In genomic region chr1:8061673-8062386, GRCh38 we compare ENCODE assay signal across 12 cellular contexts. TPM values are rescaled to one million over a fixed set of nuclear protein-coding genes. Genes with fewer than 3 reads are reported as not detected.
DNase-seq lines count a peak whose midpoint lies in the region; ATAC-seq, FAIRE-seq and TF ChIP-seq lines count a peak whose summit lies in the region.
"Had no signal": no experiment of that assay in that cellular context is flagged by ENCODE, and none has a peak within 500 bp of the region (broad histone marks: within the 10 kb centered on the region; RNA-seq: fewer than 3 reads in every experiment).

No MANE protein-coding gene starts in this region.

- peak; percentile 26 to 61 for ATAC-seq in lower lobe of right lung
- no peak for ATAC-seq in left lobe of liver

- WGBS in transverse colon (ENCODE audit: low coverage in 1 of 2), 2 donors = 74 to 85% methylated on average over 9 to 11 of the region's 11 CpGs

- H3K9me2 ChIP-seq in MM.1S (replicated peaks; ENCODE audit: insufficient read depth, low read length) = no peaks in the 10 kb centered on the region
- no peaks in the 10 kb centered on the region for H3K9me2 ChIP-seq in Karpas-422 (replicated peaks; ENCODE audit: insufficient read depth, low read length)

- TF ChIP-seq POLR2A in transverse colon (IDR thresholded peaks at IDR 0.05) = no peak

- no peak overlapping the region for H3K27ac ChIP-seq in MM.1S (ENCODE audit: low read length)
- peak overlapping the region; percentile 72 for H3K27ac ChIP-seq in lower lobe of right lung
- peak overlapping the region; percentile 53 to 76 (median 64) for H3K27ac ChIP-seq in transverse colon
- H3K27ac ChIP-seq in Karpas-422 (ENCODE audit: low read length) = no peak overlapping the region

- intact Hi-C loops in lower lobe of right lung (cut with DNase I) = no loop called here
- intact Hi-C loops in transverse colon (cut with DNase I; ENCODE audit: low total_unique reads) = no loop called here

- H3K9me3 ChIP-seq in MM.1S (replicated peaks; ENCODE audit: insufficient read depth, low read length) = no peaks in the 10 kb centered on the region
- H3K9me3 ChIP-seq in lower lobe of right lung = no peaks in the 10 kb centered on the region
- H3K9me3 ChIP-seq in transverse colon = no peaks in the 10 kb centered on the region
- no peaks in the 10 kb centered on the region for H3K9me3 ChIP-seq in Karpas-422 (ENCODE audit: low read length)

- no peaks in the 10 kb centered on the region for H3K4me1 ChIP-seq in MM.1S (ENCODE audit: low read length)
- H3K4me1 ChIP-seq in lower lobe of right lung = peaks cover 27% of the 10 kb centered on the region
- H3K4me1 ChIP-seq in transverse colon = peaks cover 0 to 11% (median 5%) of the 10 kb centered on the region in 4 donors
- no peaks in the 10 kb centered on the region for H3K4me1 ChIP-seq in Karpas-422 (ENCODE audit: low read length)

- FAIRE-seq in bronchial epithelial cell (lab: Jason Lieb, UNC) = no peak

- peaks cover 38% of the 10 kb centered on the region for H3K27me3 ChIP-seq in MM.1S (replicated peaks; ENCODE audit: insufficient read depth, low read length)
- H3K27me3 ChIP-seq in bronchial epithelial cell (ENCODE audit: control insufficient read depth, insufficient read depth, low read length) = no peaks in the 10 kb centered on the region
- no peaks in the 10 kb centered on the region for H3K27me3 ChIP-seq in lower lobe of right lung (ENCODE audit: low read depth)
- no peaks in the 10 kb centered on the region for H3K27me3 ChIP-seq in transverse colon
- no peaks in the 10 kb centered on the region for H3K27me3 ChIP-seq in Karpas-422 (ENCODE audit: low read length)

- TF ChIP-seq CTCF in MM.1S (IDR thresholded peaks at IDR 0.05; ENCODE audit: low read length) (no peak), bronchial epithelial cell (IDR thresholded peaks at IDR 0.05; ENCODE audit: insufficient read depth, low read length, severe bottlenecking) (no peak), lower lobe of right lung (IDR thresholded peaks at IDR 0.05) (no peak), transverse colon (IDR thresholded peaks at IDR 0.05) (peak in 1 of 5 experiments; percentile 11)

- H3K4me2 ChIP-seq in MM.1S (ENCODE audit: low read depth, low read length) = peak overlapping the region; percentile 24; the same call in 1 of the 2 replicates
- no peak overlapping the region for H3K4me2 ChIP-seq in Karpas-422 (ENCODE audit: low read depth, low read length, poor library complexity, severe bottlenecking)

- no peak for DNase-seq in MM.1S
- peak; percentile 88 for DNase-seq in bronchial epithelial cell (ENCODE audit: low read depth)
- DNase-seq in lower lobe of right lung = no peak
- no peak for DNase-seq in transverse colon
- DNase-seq in effector CD4-positive, alpha-beta T cell = no peak
- no peak for DNase-seq in Karpas-422
- no peak for DNase-seq in left lobe of liver (ENCODE audit: low spot score)
- DNase-seq in HuH-7.5 (ENCODE audit: low spot score) = no peak
- DNase-seq: activated gamma-delta T cell treated with Interleukin-2 at 50 U/mL for 16 hours; erythroblast; NCI-H1694 treated with DMSO at 0.1 percent for 48 hours; stimulated activated CD8-positive, alpha-beta memory T cell treated with anti-CD3 and anti-CD28 coated beads, Interleukin-4, amount 100 ng/mL, for 48 hours had no signal

- H2AFZ ChIP-seq in MM.1S (ENCODE audit: low read length) (no peak overlapping the region), Karpas-422 (ENCODE audit: low read length) (no peak overlapping the region)

- H3K4me3 ChIP-seq in MM.1S (ENCODE audit: low read length) = peak overlapping the region; percentile 19; the same call in 1 of the 2 replicates
- no peak overlapping the region for H3K4me3 ChIP-seq in bronchial epithelial cell (ENCODE audit: low read depth, low read length)
- H3K4me3 ChIP-seq in lower lobe of right lung = peak overlapping the region; percentile 10
- no peak overlapping the region for H3K4me3 ChIP-seq in transverse colon
- no peak overlapping the region for H3K4me3 ChIP-seq in Karpas-422 (ENCODE audit: low read length)

- H3F3A ChIP-seq in MM.1S (ENCODE audit: insufficient read depth, low read length) = no peaks in the 10 kb centered on the region

- no peaks in the 10 kb centered on the region for H3K79me2 ChIP-seq in MM.1S (ENCODE audit: low read length)
- no peaks in the 10 kb centered on the region for H3K79me2 ChIP-seq in Karpas-422 (ENCODE audit: low read length)

- no peak for TF ChIP-seq EP300 in transverse colon (IDR thresholded peaks at IDR 0.05; ENCODE audit: low read depth)

- H3K36me3 ChIP-seq in MM.1S (replicated peaks; ENCODE audit: insufficient read depth, low read length) (no peaks in the 10 kb centered on the region), bronchial epithelial cell (ENCODE audit: control insufficient read depth, insufficient read depth, low read length) (no peaks in the 10 kb centered on the region), lower lobe of right lung (no peaks in the 10 kb centered on the region), transverse colon (no peaks in the 10 kb centered on the region), Karpas-422 (ENCODE audit: insufficient read depth, low read length) (no peaks in the 10 kb centered on the region)

- in situ Hi-C loops in transverse colon (cut with MboI; ENCODE audit: low pct_ligation_motif_present in 1 of 4, low pct_unique_long_range_greater_than_20kb in 1 of 4, low sequenced_read_pairs in 3 of 4) = no loop called here

- no peak overlapping the region for H3K9ac ChIP-seq in MM.1S (ENCODE audit: low read length)
- H3K9ac ChIP-seq in Karpas-422 (ENCODE audit: low read length) = no peak overlapping the region

- H4K20me1 ChIP-seq in MM.1S (ENCODE audit: insufficient read depth, low read length) (no peaks in the 10 kb centered on the region), Karpas-422 (ENCODE audit: insufficient read depth, low read depth, low read length) (no peaks in the 10 kb centered on the region)

RNA-seq across cellular contexts. Expression of gene ERRFI1, which starts 35.7 kb away (rescaled TPM):
- 126 and 175 TPM in 2 replicates for total RNA-seq in bronchial epithelial cell
- total RNA-seq in lower lobe of right lung = 65.1 TPM
- total RNA-seq in transverse colon = 100 to 1,000 TPM in 1 of 4 donors, 10 to 100 TPM in 2, 1 to 10 TPM in 1; 10.0 to 101 (median 70.0) TPM
- not detected in 2 replicates for total RNA-seq in Karpas-422 (2014; rRNA removed; shearing (Covaris generic); ENCODE audit: low replicate concordance)
- 316 TPM for total RNA-seq in left lobe of liver

Comparison
In these comparisons a context has a peak if more than half of its experiments do, and no peak if none do; other contexts are left out.
1. H3K27ac ChIP-seq: peak in lower lobe of right lung (single experiment) and transverse colon (4 of 4); none in MM.1S (single experiment) and Karpas-422 (single experiment).
2. H3K4me3 ChIP-seq: peak in MM.1S (single experiment) and lower lobe of right lung (single experiment); none in bronchial epithelial cell (single experiment), transverse colon (0 of 4) and Karpas-422 (single experiment).
3. RNA of gene ERRFI1, which starts 35.7 kb away (total RNA-seq): 316 TPM in left lobe of liver (single experiment), 126 to 175 TPM in bronchial epithelial cell, 10.0 to 101 TPM in transverse colon and 65.1 TPM in lower lobe of right lung (single experiment); not detected in Karpas-422; every median in the first group is over 10 times any median in the second.